Comparison of ENCODE assay signal across 20 cellular contexts in genomic region chr4:14143892-14144291, GRCh38.
DNase-seq lines count a peak whose midpoint lies in the region; ATAC-seq and TF ChIP-seq lines count a peak whose summit lies in the region.
"Had no signal": no experiment of that assay in that cellular context is flagged by ENCODE, and none has a peak within 500 bp of the region (broad histone marks: within the 10 kb centered on the region; RNA-seq: fewer than 3 reads in every experiment).

No MANE protein-coding gene starts in this region.

- H3K9me3 ChIP-seq in neural progenitor cell (ENCODE audit: low read depth) = no peaks in the 10 kb centered on the region
- H3K9me3 ChIP-seq: neutrophil, stomach had no signal

- H3K9me3 Mint-ChIP-seq in chondrocyte (ENCODE audit: low read depth) (no peaks in the 10 kb centered on the region), neural progenitor cell (no peaks in the 10 kb centered on the region)
- H3K9me3 Mint-ChIP-seq: HFFc6 had no signal

- no peaks in the 10 kb centered on the region for H3F3A ChIP-seq in neural progenitor cell (ENCODE audit: low read depth)

- H3K4me2 ChIP-seq in neural progenitor cell = no peak overlapping the region
- H3K4me2 ChIP-seq: hepatocyte had no signal

- no peak overlapping the region for H3K9ac ChIP-seq in neural progenitor cell

- TF ChIP-seq CTCF in chondrocyte (IDR thresholded peaks at IDR 0.05) = peak; percentile 26
- TF ChIP-seq CTCF in neural progenitor cell (IDR thresholded peaks at IDR 0.05) = peak; percentile 19

- no peaks in the 10 kb centered on the region for H4K20me1 ChIP-seq in neural progenitor cell (ENCODE audit: low read depth)

- H3K4me1 ChIP-seq in neural progenitor cell = no peaks in the 10 kb centered on the region
- H3K4me1 ChIP-seq: stomach had no signal

- H3K36me3 ChIP-seq in neural progenitor cell = no peaks in the 10 kb centered on the region
- H3K36me3 ChIP-seq: neutrophil, stomach had no signal

- ATAC-seq in GM18511 (IDR thresholded peaks at IDR 0.05; ENCODE audit: unreplicated experiment) = peak; percentile 69
- no peak for ATAC-seq in HG02973 (IDR thresholded peaks at IDR 0.05; ENCODE audit: unreplicated experiment)
- no peak for ATAC-seq in left colon
- ATAC-seq: activated CD4-positive, alpha-beta T cell treated with anti-CD3 and anti-CD28 coated beads for 36 hours; Panc1 had no signal

- H3K36me3 Mint-ChIP-seq in chondrocyte (ENCODE audit: low read depth) (no peaks in the 10 kb centered on the region), neural progenitor cell (no peaks in the 10 kb centered on the region)
- H3K36me3 Mint-ChIP-seq: activated naive CD8-positive, alpha-beta T cell had no signal

- H3K4me3 Mint-ChIP-seq in chondrocyte (ENCODE audit: unreplicated experiment) = no peak overlapping the region
- H3K4me3 Mint-ChIP-seq in neural progenitor cell = no peak overlapping the region
- H3K4me3 Mint-ChIP-seq: activated CD4-positive, alpha-beta T cell treated with anti-CD3 and anti-CD28 coated beads for 36 hours; activated naive CD8-positive, alpha-beta T cell; central memory CD8-positive, alpha-beta T cell; HFFc6 had no signal

- no peak overlapping the region for H3K4me3 ChIP-seq in neural progenitor cell
- H3K4me3 ChIP-seq: hepatocyte, skin epidermis, stomach had no signal

- H2AFZ ChIP-seq in neural progenitor cell (replicated peaks) = no peak overlapping the region
- H2AFZ ChIP-seq: hepatocyte had no signal

- H3K27me3 ChIP-seq in neural progenitor cell = no peaks in the 10 kb centered on the region
- H3K27me3 ChIP-seq: hepatocyte, neutrophil, stomach had no signal

- no peak overlapping the region for H3K27ac ChIP-seq in neural progenitor cell
- H3K27ac ChIP-seq: hepatocyte, neutrophil, skin epidermis, stomach had no signal

- peak; percentile 39 to 42 for DNase-seq in Kasumi-1 (lab: John Stamatoyannopoulos, UW)
- no peak for DNase-seq in chondrocyte (ENCODE audit: low spot score)
- DNase-seq in neural progenitor cell (ENCODE audit: low spot score) = no peak
- DNase-seq in inferior parietal cortex (ENCODE audit: extremely low spot score) = no peak
- DNase-seq in stimulated activated CD4-positive, alpha-beta T cell treated with anti-CD3 and anti-CD28 coated beads, Interleukin-2, amount 100 ng/mL, for 24 hours = no peak
- DNase-seq in left colon = no peak
- DNase-seq: activated CD4-positive, alpha-beta T cell treated with anti-CD3 and anti-CD28 coated beads for 36 hours; erythroblast; HFFc6; NCI-H1092 treated with DMSO at 0.1 percent for 48 hours; NCI-H446 treated with DMSO at 0.1 percent for 48 hours; stomach had no signal

- H3K4me1 Mint-ChIP-seq in chondrocyte (ENCODE audit: low read depth) (no peaks in the 10 kb centered on the region), neural progenitor cell (peaks cover under 1% of the 10 kb centered on the region)
- H3K4me1 Mint-ChIP-seq: activated CD4-positive, alpha-beta T cell treated with anti-CD3 and anti-CD28 coated beads for 36 hours; central memory CD8-positive, alpha-beta T cell had no signal

- intact Hi-C loops in left colon (cut with DNase I, micrococcal nuclease) = no loop called here

- no peaks in the 10 kb centered on the region for H3K79me2 ChIP-seq in neural progenitor cell (ENCODE audit: low read depth)
- H3K79me2 ChIP-seq: hepatocyte had no signal

- H3K27me3 Mint-ChIP-seq in chondrocyte (ENCODE audit: low read depth) = peaks cover 2% of the 10 kb centered on the region
- no peaks in the 10 kb centered on the region for H3K27me3 Mint-ChIP-seq in neural progenitor cell (ENCODE audit: insufficient read depth, low read depth)
- H3K27me3 Mint-ChIP-seq: activated CD4-positive, alpha-beta T cell treated with anti-CD3 and anti-CD28 coated beads for 36 hours; activated naive CD8-positive, alpha-beta T cell; central memory CD8-positive, alpha-beta T cell had no signal

- H3K27ac Mint-ChIP-seq in chondrocyte (ENCODE audit: unreplicated experiment) (no peak overlapping the region), neural progenitor cell (no peak overlapping the region)
- H3K27ac Mint-ChIP-seq: activated CD4-positive, alpha-beta T cell treated with anti-CD3 and anti-CD28 coated beads for 36 hours; activated naive CD8-positive, alpha-beta T cell; HFFc6 had no signal

Comparison
In these comparisons a context has a peak if more than half of its experiments do, and no peak if none do; other contexts are left out.
1. DNase-seq: peak in Kasumi-1 (2 of 2); none in chondrocyte (single experiment), neural progenitor cell (single experiment), inferior parietal cortex (single experiment), stimulated activated CD4-positive, alpha-beta T cell treated with anti-CD3 and anti-CD28 coated beads, Interleukin-2, amount 100 ng/mL, for 24 hours (0 of 2) and left colon (0 of 2).